In genomic region chr2:218186355-218186766, GRCh38 we compare ENCODE assay signal across 8 cellular contexts. TPM values are rescaled to one million over a fixed set of nuclear protein-coding genes. Genes with fewer than 3 reads are reported as not detected.
A peak's percentile ranks its signal among the peaks of the same experiment; 100 is the strongest.
DNase-seq lines count a peak whose midpoint lies in the region; ATAC-seq and TF ChIP-seq lines count a peak whose summit lies in the region.

No MANE protein-coding gene starts in this region.

- peaks cover 7 to 8% (median 7%) of the 10 kb centered on the region in 3 donors for H3K4me1 Mint-ChIP-seq in naive B cell

- peak overlapping the region; percentile 26 for H3K4me3 ChIP-seq in epithelial cell of proximal tubule (ENCODE audit: low read depth, low read length)

- DNase-seq in GM03348 (ENCODE audit: low spot score) = peak; percentile 86
- peak; percentile 79 for DNase-seq in HPDE6-E6E7 (ENCODE audit: extremely low spot score)
- DNase-seq in NOMO-1 treated with DMSO at 0.1 percent for 48 hours (lab: John Stamatoyannopoulos, UW; ENCODE audit: unreplicated experiment) = peak; percentile 74
- DNase-seq in activated CD8-positive, alpha-beta memory T cell treated with anti-CD3 and anti-CD28 coated beads, Interleukin-2, amount 50 U/mL, for 1 hour (ENCODE audit: extremely low read depth) = peak; percentile 38
- DNase-seq in epithelial cell of proximal tubule (ENCODE audit: low read depth) = peak; percentile 22
- peak; percentile 66 for DNase-seq in naive B cell
- peak; percentile 75 for DNase-seq in stimulated activated CD8-positive, alpha-beta memory T cell treated with anti-CD3 and anti-CD28 coated beads, Interleukin-4, amount 100 ng/mL, for 48 hours

- peak overlapping the region in 1 of 6 donors; percentile 23 for H3K27ac Mint-ChIP-seq in naive B cell

- no peaks in the 10 kb centered on the region for H3K9me3 Mint-ChIP-seq in naive B cell

- peak; percentile 87 for TF ChIP-seq CTCF in epithelial cell of proximal tubule (conservative IDR thresholded peaks at IDR 0.05; ENCODE audit: low read depth, low read length)

- H3K36me3 Mint-ChIP-seq in naive B cell = no peaks in the 10 kb centered on the region

- peaks cover 0 to 8% (median 5%) of the 10 kb centered on the region in 3 donors for H3K27me3 Mint-ChIP-seq in naive B cell

- H3K4me3 Mint-ChIP-seq in naive B cell = no peak overlapping the region

- ATAC-seq in naive B cell (ENCODE audit: low read depth in 2 of 2) (peak; percentile 84 to 95), GM19467 (IDR thresholded peaks at IDR 0.05; ENCODE audit: unreplicated experiment) (no peak)

RNA-seq across cellular contexts. Expression of gene CXCR1, which starts 19.6 kb away (rescaled TPM):
- not detected in 2 replicates for total RNA-seq in epithelial cell of proximal tubule
- 1 to 10 TPM in 1 of 6 donors, not detected in 5; 2.3 TPM for polyA plus RNA-seq in naive B cell (ENCODE audit: low read depth in 6 of 6)

RNA-seq across cellular contexts. Expression of gene ARPC2, which starts 30.6 kb away (rescaled TPM):
- total RNA-seq in epithelial cell of proximal tubule = 458 and 717 TPM in 2 replicates
- polyA plus RNA-seq in naive B cell (ENCODE audit: low read depth in 6 of 6) = 1,000 to 10,000 TPM in 1 of 6 donors, 100 to 1,000 TPM in 5; 672 to 1,268 (median 835) TPM

Comparison
In these comparisons a context has a peak if more than half of its experiments do, and no peak if none do; other contexts are left out.
1. DNase-seq: peak in every context shown above with its lines; median percentile 86 in GM03348; 79 in HPDE6-E6E7; 75 in stimulated activated CD8-positive, alpha-beta memory T cell treated with anti-CD3 and anti-CD28 coated beads, Interleukin-4, amount 100 ng/mL, for 48 hours; 74 in NOMO-1 treated with DMSO at 0.1 percent for 48 hours; 66 in naive B cell; 38 in activated CD8-positive, alpha-beta memory T cell treated with anti-CD3 and anti-CD28 coated beads, Interleukin-2, amount 50 U/mL, for 1 hour; 22 in epithelial cell of proximal tubule.